9 cellular contexts compared by ENCODE assay signal in genomic region chr3:145620486-145620885, GRCh38.
"Had no signal": no experiment of that assay in that cellular context is flagged by ENCODE, and none has a peak within 500 bp of the region (broad histone marks: within the 10 kb centered on the region; RNA-seq: fewer than 3 reads in every experiment).

No MANE protein-coding gene starts in this region.

- H3K27ac ChIP-seq: GM23248 had no signal

- DNase-seq: GM23248, GOT3, H7, H9, HCEC 1CT, HFFc6 had no signal

- H2AFZ ChIP-seq: GM23248 had no signal

- H3K9me3 ChIP-seq: HAP-1 had no signal

- H3K9ac ChIP-seq: GM23248 had no signal

- H3K36me3 ChIP-seq: HAP-1 had no signal

- ATAC-seq: GM23338, HCT116 had no signal

- H3K4me1 ChIP-seq: HAP-1 had no signal

- H3K4me3 ChIP-seq: GM23248, GM23338, HAP-1 had no signal

- H3K4me2 ChIP-seq: GM23338 had no signal
